Comparison of ENCODE assay signal across 11 cellular contexts in the genomic region with DNA sequence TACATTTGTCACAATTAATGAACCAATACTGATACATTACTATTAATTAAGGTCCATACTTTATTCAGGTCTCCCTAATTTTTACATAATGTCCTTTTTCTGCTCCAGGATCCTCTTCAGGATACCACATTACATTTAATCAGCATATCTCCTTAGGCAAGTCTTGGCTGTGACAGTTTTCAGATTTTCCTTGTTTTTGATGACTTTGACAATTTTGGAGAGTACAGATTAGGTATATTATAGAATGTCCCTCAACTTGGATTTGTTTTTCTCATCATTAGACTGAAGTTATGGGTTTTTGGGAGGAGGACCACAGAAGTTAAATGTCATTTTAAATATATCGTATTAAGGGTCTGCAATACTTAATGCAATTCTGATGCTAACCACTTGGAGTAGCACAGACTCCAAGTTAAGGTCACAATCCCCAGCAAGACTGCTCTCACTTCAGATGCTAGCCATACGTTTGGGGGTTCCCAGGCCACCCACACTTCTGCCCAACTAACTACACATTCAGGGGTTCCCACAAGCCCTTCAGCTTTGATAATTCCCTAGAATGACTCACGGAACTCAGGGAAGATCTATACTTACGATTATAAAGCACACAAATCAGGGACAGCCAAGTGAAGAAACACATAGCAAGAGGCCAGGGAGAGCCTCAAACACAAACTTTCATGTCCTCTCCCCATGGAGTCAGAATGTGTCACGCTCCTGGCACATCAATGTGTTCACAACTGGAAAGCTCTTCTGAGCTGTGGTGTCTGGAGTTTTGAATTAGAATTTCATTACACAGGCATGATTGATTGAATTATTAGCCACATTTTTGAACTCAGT. TPM values are rescaled to one million over a fixed set of nuclear protein-coding genes. Genes with fewer than 3 reads are reported as not detected.
DNase-seq lines count a peak whose midpoint lies in the region; ATAC-seq and TF ChIP-seq lines count a peak whose summit lies in the region.
"Had no signal": no experiment of that assay in that cellular context is flagged by ENCODE, and none has a peak within 500 bp of the region (broad histone marks: within the 10 kb centered on the region; RNA-seq: fewer than 3 reads in every experiment).

No MANE protein-coding gene starts in this region.

- H3K4me2 ChIP-seq in hepatocyte, result no peak overlapping the region

- 80% methylated on average over 5 of the region's 5 CpGs for WGBS in hepatocyte (ENCODE audit: low lambda C conversion rate, missing lambda C conversion rate)

- no peaks in the 10 kb centered on the region for H3K4me1 ChIP-seq in hepatocyte (ENCODE audit: insufficient read depth)

- no peak overlapping the region for H2AFZ ChIP-seq in hepatocyte

- ATAC-seq in GM21529 (IDR thresholded peaks at IDR 0.05; ENCODE audit: unreplicated experiment) (peak; percentile 65), HG02870 (IDR thresholded peaks at IDR 0.05; ENCODE audit: unreplicated experiment) (no peak)
- ATAC-seq: activated CD4-positive, CD25-positive, alpha-beta regulatory T cell treated with anti-CD3 and anti-CD28 coated beads, Interleukin-2, amount 50 U/mL, for 24 hours had no signal

- no peaks in the 10 kb centered on the region for H3K27me3 ChIP-seq in hepatocyte

- DNase-seq in AG09319 (ENCODE audit: extremely low read depth, low read depth) (no peak), RPMI7951 (ENCODE audit: low read depth) (peak; percentile 2), hepatocyte (ENCODE audit: low spot score) (no peak), amygdala (lab: John Stamatoyannopoulos, UW) (no peak)
- no peak for DNase-seq in stimulated activated CD4-positive, alpha-beta T cell treated with anti-CD3 and anti-CD28 coated beads, Interleukin-4, amount 100 ng/mL, for 1 hour
- no peak for DNase-seq in stimulated activated CD4-positive, alpha-beta T cell treated with anti-CD3 and anti-CD28 coated beads, Interleukin-2, amount 100 ng/mL, for 48 hours
- DNase-seq: NCI-H1694 had no signal

- no peaks in the 10 kb centered on the region for H4K20me1 ChIP-seq in hepatocyte (ENCODE audit: insufficient read depth, poor library complexity, severe bottlenecking)

- H3K36me3 ChIP-seq in hepatocyte (replicated peaks; ENCODE audit: insufficient read depth, low read depth), result no peaks in the 10 kb centered on the region

- H3K27ac ChIP-seq in hepatocyte, result no peak overlapping the region

- no peaks in the 10 kb centered on the region for H3K9me3 ChIP-seq in hepatocyte (ENCODE audit: low read depth)

- no peaks in the 10 kb centered on the region for H3K79me2 ChIP-seq in hepatocyte

- H3K9me2 ChIP-seq in hepatocyte (replicated peaks; ENCODE audit: insufficient read depth), result no peaks in the 10 kb centered on the region

- peak; percentile 11 for TF ChIP-seq CTCF in AG09319 (IDR thresholded peaks at IDR 0.05; ENCODE audit: low read depth, low read length)
- peak; percentile 28 for TF ChIP-seq CTCF in hepatocyte (IDR thresholded peaks at IDR 0.05; ENCODE audit: poor library complexity)

- no peak overlapping the region for H3K4me3 ChIP-seq in hepatocyte

RNA-seq across cellular contexts. Expression of gene NUBPL, which starts 17.0 kb away (rescaled TPM):
- 13.1 and 14.1 TPM in 2 replicates for total RNA-seq in RPMI7951 (2014; rRNA removed; shearing (Covaris generic))
- total RNA-seq in hepatocyte, result 14.4 and 14.8 TPM in 2 replicates
- 7.4 and 12.5 TPM in 2 replicates for polyA plus RNA-seq in hepatocyte

RNA-seq across cellular contexts. Expression of gene GPR33, which starts 56.3 kb away (rescaled TPM):
- not detected in 2 replicates for total RNA-seq in RPMI7951 (2014; rRNA removed; shearing (Covaris generic))
- total RNA-seq in hepatocyte, result not detected in 2 replicates
- not detected in 2 replicates for polyA plus RNA-seq in hepatocyte
- total RNA-seq: cerebellum had no signal
